In genomic region chr1:75985827-75986226, GRCh38 we compare ENCODE assay signal across 1 cellular context.
TF ChIP-seq lines count a peak whose summit lies in the region.

No MANE protein-coding gene starts in this region.

TF ChIP-seq in GM12878, 131 proteins besides CTCF, POLR2A, EP300 and RAD21 (continued from another document and continues in another):
- TF ChIP-seq ZNF687 (IDR thresholded peaks at IDR 0.05) (no peak), HDAC6 (IDR thresholded peaks at IDR 0.05; ENCODE audit: unreplicated experiment) (no peak), TCF12 (IDR thresholded peaks at IDR 0.05; ENCODE audit: low read depth, low read length) (peak; percentile 73; the same call in 1 of the 2 replicates), E2F8 (IDR thresholded peaks at IDR 0.05; ENCODE audit: low read depth, partially characterized antibody) (no peak), RBBP5 (conservative IDR thresholded peaks at IDR 0.05) (no peak), ZNF592 (IDR thresholded peaks at IDR 0.05) (no peak), SRF (IDR thresholded peaks at IDR 0.05; ENCODE audit: low read depth in 2 of 2, low read length in 2 of 2) (0 out of 4 replicates have a peak, but pooled peaks of 1 of the 2 experiments have one; percentile 4), BHLHE40 (IDR thresholded peaks at IDR 0.05; ENCODE audit: borderline replicate concordance in 1 of 2, low read depth in 2 of 2, low read length in 1 of 2) (peak; percentile 54 to 75; a peak in 3 of 4 replicates), JUND (IDR thresholded peaks at IDR 0.05; ENCODE audit: low read depth, low read length) (peak; percentile 44; the same call in 1 of the 2 replicates), SREBF2 (IDR thresholded peaks at IDR 0.05; ENCODE audit: low read length) (no peak), TBL1XR1 (IDR thresholded peaks at IDR 0.05; ENCODE audit: low read depth, low read length) (peak; percentile 60; the same call in 1 of the 2 replicates), MTA3 (IDR thresholded peaks at IDR 0.05; ENCODE audit: borderline replicate concordance, low read length) (peak; percentile 78), RUNX3 (IDR thresholded peaks at IDR 0.05; ENCODE audit: low read length) (peak; percentile 91), ZNF274 (IDR thresholded peaks at IDR 0.05; ENCODE audit: insufficient read depth, insufficient read length) (no peak), BCL3 (IDR thresholded peaks at IDR 0.05; ENCODE audit: borderline replicate concordance, insufficient read depth, low read depth, low read length, poor library complexity, severe bottlenecking) (peak; percentile 99), POU2F2 (IDR thresholded peaks at IDR 0.05; ENCODE audit: borderline replicate concordance, low read depth, low read length) (no peak), HCFC1 (IDR thresholded peaks at IDR 0.05; ENCODE audit: low read length) (no peak), FOXM1 (IDR thresholded peaks at IDR 0.05; ENCODE audit: low read depth, low read length) (peak; percentile 97), TCF7 (IDR thresholded peaks at IDR 0.05; ENCODE audit: borderline replicate concordance) (peak; percentile 43; the same call in 1 of the 2 replicates), SUZ12 (IDR thresholded peaks at IDR 0.05; ENCODE audit: unreplicated experiment) (no peak), CHD2 (IDR thresholded peaks at IDR 0.05; ENCODE audit: borderline replicate concordance, low read depth, low read length) (no peak; the same call in 1 of the 2 replicates), CHD4 (IDR thresholded peaks at IDR 0.05) (no peak), EZH2 (IDR thresholded peaks at IDR 0.05; ENCODE audit: borderline replicate concordance, control insufficient read depth, low read depth, low read length) (no peak), RAD51 (IDR thresholded peaks at IDR 0.05) (no peak), ESRRA (IDR thresholded peaks at IDR 0.05; ENCODE audit: low read length) (no peak), STAT3 (IDR thresholded peaks at IDR 0.05; ENCODE audit: low read depth, low read length) (no peak), KAT2A (conservative IDR thresholded peaks at IDR 0.05; ENCODE audit: control insufficient read depth, low read depth, low read length) (no peak), EGR1 (IDR thresholded peaks at IDR 0.05; ENCODE audit: borderline replicate concordance in 1 of 2, low read depth in 2 of 2, low read length in 2 of 2) (no peak), SMARCA5 (IDR thresholded peaks at IDR 0.05) (no peak), MEF2A (IDR thresholded peaks at IDR 0.05; ENCODE audit: insufficient read depth, low read depth, low read length) (peak; percentile 84), ETV6 (conservative IDR thresholded peaks at IDR 0.05 in 1 of 2, IDR thresholded peaks at IDR 0.05 in 1 of 2; ENCODE audit: borderline replicate concordance in 1 of 2, low read depth in 1 of 2) (peak in 1 of 2 experiments; percentile 88; a peak in 2 of 4 replicates), KDM1A (IDR thresholded peaks at IDR 0.05; ENCODE audit: borderline replicate concordance) (no peak), SUPT20H (IDR thresholded peaks at IDR 0.05; ENCODE audit: borderline replicate concordance, control insufficient read depth, low read depth, low read length) (no peak), POLR2AphosphoS2 (IDR thresholded peaks at IDR 0.05; ENCODE audit: low read depth, low read length) (no peak), MXI1 (IDR thresholded peaks at IDR 0.05; ENCODE audit: low read depth, low read length) (no peak), SP1 (IDR thresholded peaks at IDR 0.05; ENCODE audit: low read depth, low read length) (no peak), PAX8 (IDR thresholded peaks at IDR 0.05) (no peak), ZZZ3 (IDR thresholded peaks at IDR 0.05; ENCODE audit: control insufficient read depth, insufficient read length, low read depth) (no peak), NRF1 (conservative IDR thresholded peaks at IDR 0.05; ENCODE audit: low read depth, low read length) (no peak), MAX (IDR thresholded peaks at IDR 0.05; ENCODE audit: low read depth, low read length) (no peak), NFIC (IDR thresholded peaks at IDR 0.05; ENCODE audit: low read depth, low read length) (peak; percentile 98), IKZF2 (IDR thresholded peaks at IDR 0.05) (peak; percentile 60 to 64; a peak in 3 of 4 replicates), KLF5 (IDR thresholded peaks at IDR 0.05; ENCODE audit: partially characterized antibody) (no peak), MLLT1 (IDR thresholded peaks at IDR 0.05) (peak; percentile 20; the same call in 1 of the 2 replicates), BRCA1 (IDR thresholded peaks at IDR 0.05; ENCODE audit: low read depth, low read length) (no peak), SMC3 (IDR thresholded peaks at IDR 0.05; ENCODE audit: borderline replicate concordance, low read length) (no peak), GATAD2B (conservative IDR thresholded peaks at IDR 0.05; ENCODE audit: low read depth) (peak; percentile 72), TCF3 (IDR thresholded peaks at IDR 0.05; ENCODE audit: borderline replicate concordance, insufficient read depth, low read depth, low read length) (no peak), CBX5 (IDR thresholded peaks at IDR 0.05; ENCODE audit: low read depth) (peak; percentile 84; the same call in 1 of the 2 replicates), TARDBP (IDR thresholded peaks at IDR 0.05; ENCODE audit: borderline replicate concordance) (no peak), ZNF207 (IDR thresholded peaks at IDR 0.05; ENCODE audit: borderline replicate concordance) (no peak), NR2C2 (IDR thresholded peaks at IDR 0.05; ENCODE audit: borderline replicate concordance, control insufficient read depth, insufficient read length, low read depth) (no peak)
